Comparison of ENCODE assay signal across 1 cellular context in the genomic region with DNA sequence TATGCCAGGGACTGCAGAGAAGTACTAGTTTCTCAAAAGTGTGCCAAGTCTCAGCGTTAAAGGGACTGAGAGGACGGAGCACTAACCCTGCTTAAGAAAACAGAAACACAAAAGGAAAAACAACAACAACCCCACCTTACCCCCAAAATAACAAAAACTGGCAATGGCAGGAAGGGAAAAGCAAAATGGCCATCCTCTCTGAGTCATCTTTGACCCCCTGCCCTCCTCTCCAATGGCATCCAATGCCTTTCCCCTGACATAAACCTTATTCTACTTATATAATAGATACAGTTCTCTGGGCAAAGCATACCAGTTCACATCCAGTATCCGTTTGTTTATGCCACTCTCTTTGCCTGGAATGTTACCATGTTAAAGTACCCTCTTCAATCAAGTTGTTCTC.
TF ChIP-seq lines count a peak whose summit lies in the region.

No MANE protein-coding gene starts in this region.

TF ChIP-seq in HCT116, 20 proteins besides CTCF, POLR2A, EP300 and RAD21 (continued from another document):
- TF ChIP-seq, protein P1, sequence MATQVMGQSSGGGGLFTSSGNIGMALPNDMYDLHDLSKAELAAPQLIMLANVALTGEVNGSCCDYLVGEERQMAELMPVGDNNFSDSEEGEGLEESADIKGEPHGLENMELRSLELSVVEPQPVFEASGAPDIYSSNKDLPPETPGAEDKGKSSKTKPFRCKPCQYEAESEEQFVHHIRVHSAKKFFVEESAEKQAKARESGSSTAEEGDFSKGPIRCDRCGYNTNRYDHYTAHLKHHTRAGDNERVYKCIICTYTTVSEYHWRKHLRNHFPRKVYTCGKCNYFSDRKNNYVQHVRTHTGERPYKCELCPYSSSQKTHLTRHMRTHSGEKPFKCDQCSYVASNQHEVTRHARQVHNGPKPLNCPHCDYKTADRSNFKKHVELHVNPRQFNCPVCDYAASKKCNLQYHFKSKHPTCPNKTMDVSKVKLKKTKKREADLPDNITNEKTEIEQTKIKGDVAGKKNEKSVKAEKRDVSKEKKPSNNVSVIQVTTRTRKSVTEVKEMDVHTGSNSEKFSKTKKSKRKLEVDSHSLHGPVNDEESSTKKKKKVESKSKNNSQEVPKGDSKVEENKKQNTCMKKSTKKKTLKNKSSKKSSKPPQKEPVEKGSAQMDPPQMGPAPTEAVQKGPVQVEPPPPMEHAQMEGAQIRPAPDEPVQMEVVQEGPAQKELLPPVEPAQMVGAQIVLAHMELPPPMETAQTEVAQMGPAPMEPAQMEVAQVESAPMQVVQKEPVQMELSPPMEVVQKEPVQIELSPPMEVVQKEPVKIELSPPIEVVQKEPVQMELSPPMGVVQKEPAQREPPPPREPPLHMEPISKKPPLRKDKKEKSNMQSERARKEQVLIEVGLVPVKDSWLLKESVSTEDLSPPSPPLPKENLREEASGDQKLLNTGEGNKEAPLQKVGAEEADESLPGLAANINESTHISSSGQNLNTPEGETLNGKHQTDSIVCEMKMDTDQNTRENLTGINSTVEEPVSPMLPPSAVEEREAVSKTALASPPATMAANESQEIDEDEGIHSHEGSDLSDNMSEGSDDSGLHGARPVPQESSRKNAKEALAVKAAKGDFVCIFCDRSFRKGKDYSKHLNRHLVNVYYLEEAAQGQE (IDR thresholded peaks at IDR 0.05; ENCODE audit: low read depth), result no peak
- TF ChIP-seq ZNF274 (IDR thresholded peaks at IDR 0.05; ENCODE audit: low read depth, low read length) (no peak), SIN3A (IDR thresholded peaks at IDR 0.05; ENCODE audit: low read depth) (no peak), CBX3 (IDR thresholded peaks at IDR 0.05; ENCODE audit: low read depth) (no peak), EZH2 (IDR thresholded peaks at IDR 0.05) (no peak), POLR2AphosphoS5 (IDR thresholded peaks at IDR 0.05; ENCODE audit: low read depth, low read length) (no peak), JUND (IDR thresholded peaks at IDR 0.05) (no peak), CEBPB (IDR thresholded peaks at IDR 0.05; ENCODE audit: low read depth) (no peak), FOSL1 (IDR thresholded peaks at IDR 0.05; ENCODE audit: low read depth) (no peak), YY1 (IDR thresholded peaks at IDR 0.05; ENCODE audit: extremely low read depth, insufficient replicate concordance, low read depth, low read length) (no peak), ZFX (IDR thresholded peaks at IDR 0.05) (no peak)
- TF ChIP-seq, protein P2, sequence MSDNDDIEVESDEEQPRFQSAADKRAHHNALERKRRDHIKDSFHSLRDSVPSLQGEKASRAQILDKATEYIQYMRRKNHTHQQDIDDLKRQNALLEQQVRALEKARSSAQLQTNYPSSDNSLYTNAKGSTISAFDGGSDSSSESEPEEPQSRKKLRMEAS (IDR thresholded peaks at IDR 0.05), result no peak
- TF ChIP-seq, protein P3, sequence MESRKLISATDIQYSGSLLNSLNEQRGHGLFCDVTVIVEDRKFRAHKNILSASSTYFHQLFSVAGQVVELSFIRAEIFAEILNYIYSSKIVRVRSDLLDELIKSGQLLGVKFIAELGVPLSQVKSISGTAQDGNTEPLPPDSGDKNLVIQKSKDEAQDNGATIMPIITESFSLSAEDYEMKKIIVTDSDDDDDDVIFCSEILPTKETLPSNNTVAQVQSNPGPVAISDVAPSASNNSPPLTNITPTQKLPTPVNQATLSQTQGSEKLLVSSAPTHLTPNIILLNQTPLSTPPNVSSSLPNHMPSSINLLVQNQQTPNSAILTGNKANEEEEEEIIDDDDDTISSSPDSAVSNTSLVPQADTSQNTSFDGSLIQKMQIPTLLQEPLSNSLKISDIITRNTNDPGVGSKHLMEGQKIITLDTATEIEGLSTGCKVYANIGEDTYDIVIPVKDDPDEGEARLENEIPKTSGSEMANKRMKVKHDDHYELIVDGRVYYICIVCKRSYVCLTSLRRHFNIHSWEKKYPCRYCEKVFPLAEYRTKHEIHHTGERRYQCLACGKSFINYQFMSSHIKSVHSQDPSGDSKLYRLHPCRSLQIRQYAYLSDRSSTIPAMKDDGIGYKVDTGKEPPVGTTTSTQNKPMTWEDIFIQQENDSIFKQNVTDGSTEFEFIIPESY (IDR thresholded peaks at IDR 0.05; ENCODE audit: extremely low read depth, insufficient replicate concordance, low read length), result no peak
